In the genomic region with DNA sequence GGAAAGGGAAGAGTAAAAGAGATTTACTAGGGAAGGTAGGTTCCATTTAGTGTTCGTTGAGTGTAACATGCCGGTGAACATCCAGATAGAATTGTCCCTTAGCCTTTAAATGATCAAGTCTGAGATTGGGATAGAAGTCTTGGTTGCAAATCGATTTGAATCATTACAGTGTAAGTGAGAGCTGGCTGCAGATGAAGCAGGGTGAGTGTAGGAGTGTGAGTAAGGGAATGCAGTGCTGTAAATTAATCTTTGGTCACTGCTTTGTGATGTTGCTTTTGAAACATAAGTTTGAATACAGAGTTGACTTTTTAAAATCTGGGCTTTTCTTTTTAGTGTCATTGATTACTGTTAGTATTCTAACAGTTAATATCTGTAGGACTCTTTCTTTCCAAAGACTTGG, we compare ENCODE assay signal across 25 cellular contexts. TPM values are rescaled to one million over a fixed set of nuclear protein-coding genes. Genes with fewer than 3 reads are reported as not detected.
DNase-seq lines count a peak whose midpoint lies in the region; ATAC-seq and TF ChIP-seq lines count a peak whose summit lies in the region.
"Had no signal": no experiment of that assay in that cellular context is flagged by ENCODE, and none has a peak within 500 bp of the region (broad histone marks: within the 10 kb centered on the region; RNA-seq: fewer than 3 reads in every experiment).

No MANE protein-coding gene starts in this region.

- H3K4me2 ChIP-seq in IMR-90 (ENCODE audit: low read depth, low read length), result no peak overlapping the region
- H3K4me2 ChIP-seq: A549 had no signal

- TF ChIP-seq RAD21 in IMR-90 (IDR thresholded peaks at IDR 0.05; ENCODE audit: low read length), result no peak

- DNase-seq in IMR-90 (no peak), adipocyte (ENCODE audit: low read depth) (no peak), right lobe of liver (no peak), middle frontal gyrus (ENCODE audit: extremely low spot score, low spot score) (no peak), mesenteric fat pad (ENCODE audit: low spot score) (no peak)
- DNase-seq in stimulated activated CD8-positive, alpha-beta memory T cell treated with anti-CD3 and anti-CD28 coated beads, Interleukin-4, amount 100 ng/mL, for 48 hours, result no peak
- DNase-seq: Caco-2; CD8-positive, alpha-beta T cell; DMS 273 treated with DMSO at 0.1 percent for 48 hours; DMS79; EL; GDM1; H7; KG1; MM.1S; NCI-H1694; NCI-H2029 treated with DMSO at 0.1 percent for 48 hours; NCI-H446 treated with DMSO at 0.1 percent for 48 hours; NCI-H526; SHP77 had no signal

- no peak overlapping the region for H2AFZ ChIP-seq in IMR-90 (replicated peaks; ENCODE audit: low read length, poor library complexity)

- H4K5ac ChIP-seq in IMR-90 (ENCODE audit: low read depth, low read length), result no peak overlapping the region

- POLR2A ChIA-PET in IMR-90 (lab: Charles Lee; ENCODE audit: unreplicated experiment), result no interaction called here

- no TSS peak for BruUV-seq in IMR-90 (replicated peaks; lab: Mats Ljungman, UMichigan)

- H2BK15ac ChIP-seq in IMR-90 (ENCODE audit: low read depth, low read length), result no peak overlapping the region

- H3K9me1 ChIP-seq in IMR-90 (ENCODE audit: insufficient read depth, low read length), result peaks cover 12% of the 10 kb centered on the region

- no peak overlapping the region for H2BK20ac ChIP-seq in IMR-90 (ENCODE audit: low read depth, low read length)

- H3K9me3 ChIP-seq in IMR-90 (ENCODE audit: control insufficient read depth, insufficient read depth, low read length), result no peaks in the 10 kb centered on the region
- no peaks in the 10 kb centered on the region for H3K9me3 ChIP-seq in adipocyte (ENCODE audit: control insufficient read depth, low read length)
- H3K9me3 ChIP-seq in right lobe of liver, result no peaks in the 10 kb centered on the region
- H3K9me3 ChIP-seq: A549, Caco-2 had no signal

- dilution Hi-C loops in IMR-90 (cut with HindIII; ENCODE audit: low sequenced_read_pairs, unreplicated experiment), result no loop called here

- CTCF ChIA-PET in IMR-90 (lab: Yijun Ruan, JAX), result no interaction called here

- H3K4ac ChIP-seq in IMR-90 (ENCODE audit: low read depth, low read length), result no peak overlapping the region

- H3K4me3 ChIP-seq in IMR-90 (ENCODE audit: insufficient read depth, low read depth, low read length), result no peak overlapping the region
- H3K4me3 ChIP-seq in adipocyte (ENCODE audit: low read length), result no peak overlapping the region
- H3K4me3 ChIP-seq in right lobe of liver, result no peak overlapping the region
- H3K4me3 ChIP-seq: A549, GM12878 had no signal

- H4K20me1 ChIP-seq in IMR-90 (ENCODE audit: insufficient read depth, low read length), result peaks cover 41% of the 10 kb centered on the region

- H3K36me3 ChIP-seq in IMR-90 (ENCODE audit: control insufficient read depth, insufficient read depth, low read length) (peaks cover 4% of the 10 kb centered on the region; the same call in 1 of the 2 replicates), adipocyte (ENCODE audit: control insufficient read depth, insufficient read depth, low read length, severe bottlenecking) (no peaks in the 10 kb centered on the region), right lobe of liver (no peaks in the 10 kb centered on the region)

- H3K27me3 ChIP-seq in IMR-90 (ENCODE audit: control insufficient read depth, insufficient read depth, low read length), result no peaks in the 10 kb centered on the region
- H3K27me3 ChIP-seq in adipocyte (replicated peaks; ENCODE audit: control insufficient read depth, insufficient read depth, low read length), result no peaks in the 10 kb centered on the region
- H3K27me3 ChIP-seq in right lobe of liver, result no peaks in the 10 kb centered on the region

- peak; percentile 48; the same call in 1 of the 2 replicates for ATAC-seq in IMR-90 (ENCODE audit: low read depth)
- ATAC-seq in right lobe of liver, result peak in 3 of 4 donors; percentile 18 to 46 (median 24)
- ATAC-seq in HG03354 (IDR thresholded peaks at IDR 0.05; ENCODE audit: poor library complexity, severe bottlenecking, unreplicated experiment), result no peak
- ATAC-seq: A549; CD8-positive, alpha-beta T cell; GM12878 had no signal

- H3K27ac ChIP-seq in IMR-90 (ENCODE audit: insufficient read depth, low read length) (no peak overlapping the region), right lobe of liver (peak overlapping the region in 1 of 3 donors; percentile 58)
- H3K27ac ChIP-seq: A549, C4-2B, RWPE1 had no signal

- in situ Hi-C loops in IMR-90 (cut with MboI; ENCODE audit: low sequenced_read_pairs), result no loop called here

- peaks cover 21 to 54% of the 10 kb centered on the region in 2 experiments for H3K79me1 ChIP-seq in IMR-90 (ENCODE audit: low read depth in 1 of 2, low read length in 2 of 2)

- H2AK5ac ChIP-seq in IMR-90 (ENCODE audit: low read depth, low read length), result no peak overlapping the region

- H3K4me1 ChIP-seq in IMR-90 (ENCODE audit: control insufficient read depth, insufficient read depth, low read length) (peaks cover 7% of the 10 kb centered on the region), adipocyte (ENCODE audit: control insufficient read depth, insufficient read depth, low read length) (peaks cover 42% of the 10 kb centered on the region), right lobe of liver (peaks cover 0 to 70% (median 31%) of the 10 kb centered on the region in 4 donors)
- H3K4me1 ChIP-seq: A549 had no signal

- WGBS in IMR-90 (ENCODE audit: extremely low coverage in 2 of 2, insufficient read length in 1 of 2), 2 experiments, result 84% methylated on average over 3 of the region's 3 CpGs; no CpG with 5 or more reads in 1 of the 2 experiments
- WGBS in right lobe of liver (ENCODE audit: insufficient coverage, low coverage, low lambda C conversion rate, missing lambda C conversion rate), result 49% methylated on average over 3 of the region's 3 CpGs

- H3K14ac ChIP-seq in IMR-90 (replicated peaks; ENCODE audit: low read depth, low read length), result 0 out of 2 replicates have a peak overlapping the region, but pooled peaks have one; percentile 37

- H2AK9ac ChIP-seq in IMR-90 (replicated peaks; ENCODE audit: low read depth, low read length, poor library complexity), result no peak overlapping the region

- H2BK5ac ChIP-seq in IMR-90 (ENCODE audit: low read depth, low read length, poor library complexity, severe bottlenecking), result no peak overlapping the region

- no peak overlapping the region for H4K8ac ChIP-seq in IMR-90 (ENCODE audit: low read depth in 2 of 2, low read length in 2 of 2)

- H3K23ac ChIP-seq in IMR-90 (ENCODE audit: low read depth, low read length), result no peak overlapping the region; the same call in 1 of the 2 replicates

- no peak overlapping the region for H3K18ac ChIP-seq in IMR-90 (ENCODE audit: low read depth, low read length)

- H3K56ac ChIP-seq in IMR-90 (ENCODE audit: extremely low read depth, insufficient read depth, low read length), result no peak overlapping the region

- H2BK120ac ChIP-seq in IMR-90 (ENCODE audit: low read depth, low read length), result no peak overlapping the region

- no peak overlapping the region for H4K91ac ChIP-seq in IMR-90 (ENCODE audit: insufficient read depth, low read depth, low read length)

- H3K9ac ChIP-seq in IMR-90 (ENCODE audit: low read depth, low read length) (no peak overlapping the region), adipocyte (ENCODE audit: low read length) (peak overlapping the region; percentile 5)

- TF ChIP-seq CTCF in IMR-90 (conservative IDR thresholded peaks at IDR 0.05; ENCODE audit: low read depth, low read length), result no peak
- no peak for TF ChIP-seq CTCF in right lobe of liver (IDR thresholded peaks at IDR 0.05)

- TF ChIP-seq POLR2A in IMR-90 (IDR thresholded peaks at IDR 0.05; ENCODE audit: low read depth, low read length) (no peak), right lobe of liver (IDR thresholded peaks at IDR 0.05) (no peak)

- intact Hi-C loops in IMR-90 (cut with micrococcal nuclease) (no loop called here), right lobe of liver (cut with DNase I) (no loop called here)

TF ChIP-seq in IMR-90, 13 proteins besides CTCF, POLR2A, EP300 and RAD21:
- TF ChIP-seq, protein P1, sequence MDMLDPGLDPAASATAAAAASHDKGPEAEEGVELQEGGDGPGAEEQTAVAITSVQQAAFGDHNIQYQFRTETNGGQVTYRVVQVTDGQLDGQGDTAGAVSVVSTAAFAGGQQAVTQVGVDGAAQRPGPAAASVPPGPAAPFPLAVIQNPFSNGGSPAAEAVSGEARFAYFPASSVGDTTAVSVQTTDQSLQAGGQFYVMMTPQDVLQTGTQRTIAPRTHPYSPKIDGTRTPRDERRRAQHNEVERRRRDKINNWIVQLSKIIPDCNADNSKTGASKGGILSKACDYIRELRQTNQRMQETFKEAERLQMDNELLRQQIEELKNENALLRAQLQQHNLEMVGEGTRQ (IDR thresholded peaks at IDR 0.05; ENCODE audit: low read depth, low read length), result no peak
- TF ChIP-seq RCOR1 (IDR thresholded peaks at IDR 0.05; ENCODE audit: insufficient replicate concordance, low read length), result no peak
- TF ChIP-seq NFE2L2 (IDR thresholded peaks at IDR 0.05; ENCODE audit: low read depth, low read length), result no peak
- TF ChIP-seq SMC3 (IDR thresholded peaks at IDR 0.05; ENCODE audit: low read depth, low read length), result no peak
- TF ChIP-seq RFX5 (IDR thresholded peaks at IDR 0.05; ENCODE audit: low read depth, low read length), result no peak
- no peak for TF ChIP-seq MXI1 (IDR thresholded peaks at IDR 0.05; ENCODE audit: borderline replicate concordance, low read depth, low read length)
- TF ChIP-seq CHD1 (IDR thresholded peaks at IDR 0.05; ENCODE audit: low read depth, low read length), result no peak
- no peak for TF ChIP-seq CEBPB (IDR thresholded peaks at IDR 0.05; ENCODE audit: low read depth, low read length)
- no peak for TF ChIP-seq FOS (IDR thresholded peaks at IDR 0.05; ENCODE audit: low read depth, low read length)

RNA-seq across cellular contexts. Expression of a gene that starts 16.3 kb away (rescaled TPM):
- total RNA-seq in IMR-90 (2012; rRNA removed) (49.7 and 58.6 TPM in 2 replicates), right lobe of liver (10 to 100 TPM; 18.0 to 40.5 (median 26.3) TPM), mesenteric fat pad (21.8 TPM)
- 35.2 and 37.7 TPM in 2 replicates for polyA plus RNA-seq in IMR-90 (2012; rRNA removed)
- polyA plus RNA-seq in IMR-90 (2012; cell fraction: cytosol; rRNA removed), result 32.9 and 42.3 TPM in 2 replicates
- 11.1 and 42.8 TPM in 2 replicates for polyA plus RNA-seq in IMR-90 (2012; cell fraction: nucleus; rRNA removed; ENCODE audit: low replicate concordance)
